ENCODE assay signal across 13 cellular contexts in genomic region chr11:105033344-105033743, GRCh38. TPM values are rescaled to one million over a fixed set of nuclear protein-coding genes. Genes with fewer than 3 reads are reported as not detected.
DNase-seq lines count a peak whose midpoint lies in the region; ATAC-seq and TF ChIP-seq lines count a peak whose summit lies in the region.
"Had no signal": no experiment of that assay in that cellular context is flagged by ENCODE, and none has a peak within 500 bp of the region (broad histone marks: within the 10 kb centered on the region; RNA-seq: fewer than 3 reads in every experiment).

No MANE protein-coding gene starts in this region.

- TF ChIP-seq CTCF in CD8-positive, alpha-beta T cell (IDR thresholded peaks at IDR 0.05): no peak
- TF ChIP-seq CTCF in neutrophil (IDR thresholded peaks at IDR 0.05): no peak

- H3K4me1 Mint-ChIP-seq in CD8-positive, alpha-beta T cell (ENCODE audit: low read depth): peaks cover 65% of the 10 kb centered on the region
- peaks cover 47 to 54% of the 10 kb centered on the region in 2 donors for H3K4me1 Mint-ChIP-seq in effector memory CD8-positive, alpha-beta T cell (ENCODE audit: low read depth in 2 of 2)

- no peak for ATAC-seq in CD8-positive, alpha-beta T cell
- peak; percentile 28 for ATAC-seq in effector memory CD8-positive, alpha-beta T cell (replicated peaks)
- ATAC-seq in GM21526 (IDR thresholded peaks at IDR 0.05; ENCODE audit: low FRiP score, unreplicated experiment): no peak
- ATAC-seq in GM18858 (IDR thresholded peaks at IDR 0.05; ENCODE audit: unreplicated experiment): no peak

- peaks cover 28% of the 10 kb centered on the region for H3K4me1 ChIP-seq in CD8-positive, alpha-beta T cell (ENCODE audit: insufficient read depth, low read length)
- peaks cover 38 to 48% of the 10 kb centered on the region in 2 experiments for H3K4me1 ChIP-seq in neutrophil (ENCODE audit: control insufficient read depth in 1 of 2, insufficient read depth in 1 of 2, low read depth in 1 of 2, low read length in 1 of 2)
- H3K4me1 ChIP-seq: thyroid gland had no signal

- no peaks in the 10 kb centered on the region for H3K27me3 Mint-ChIP-seq in CD8-positive, alpha-beta T cell (ENCODE audit: low read depth)
- no peaks in the 10 kb centered on the region for H3K27me3 Mint-ChIP-seq in effector memory CD8-positive, alpha-beta T cell

- DNase-seq in CD8-positive, alpha-beta T cell: no peak
- DNase-seq in NCI-H69 (lab: John Stamatoyannopoulos, UW): peak; percentile 2
- no peak for DNase-seq in effector memory CD8-positive, alpha-beta T cell
- no peak for DNase-seq in T1000 (lab: John Stamatoyannopoulos, UW)
- DNase-seq in NCI-H2171 treated with DMSO at 0.1 percent for 48 hours (lab: John Stamatoyannopoulos, UW): no peak
- DNase-seq: GOT3; hippocampal formation; stimulated activated CD4-positive, alpha-beta T cell treated with anti-CD3 and anti-CD28 coated beads, Interleukin-1b, Interleukin-23, amount 100 ng/mL, for 48 hours; thyroid gland had no signal

- POLR2A ChIA-PET in CD8-positive, alpha-beta T cell (lab: Charles Lee): interaction anchor here (0.8 kb wide), 1 partner anchor 17 kb away, joined by 4 read pairs; no protein-coding TSS in a partner anchor

- peak overlapping the region; percentile 93 for H3K27ac Mint-ChIP-seq in CD8-positive, alpha-beta T cell
- H3K27ac Mint-ChIP-seq in effector memory CD8-positive, alpha-beta T cell: peak overlapping the region; percentile 97 to 99

- H3K36me3 ChIP-seq in CD8-positive, alpha-beta T cell (ENCODE audit: insufficient read depth, low read length): peaks cover 18% of the 10 kb centered on the region
- peaks cover 61% of the 10 kb centered on the region for H3K36me3 ChIP-seq in neutrophil

- H3K27me3 ChIP-seq in CD8-positive, alpha-beta T cell (ENCODE audit: insufficient read depth, low read length): no peaks in the 10 kb centered on the region
- no peaks in the 10 kb centered on the region for H3K27me3 ChIP-seq in neutrophil
- H3K27me3 ChIP-seq: thyroid gland had no signal

- CTCF ChIA-PET in CD8-positive, alpha-beta T cell (lab: Charles Lee): interaction anchor here (1.6 kb wide), 1 partner anchor 32 kb away, joined by 3 read pairs; no protein-coding TSS in a partner anchor

- no peaks in the 10 kb centered on the region for H3K9me3 ChIP-seq in CD8-positive, alpha-beta T cell (ENCODE audit: low read length)
- H3K9me3 ChIP-seq in neutrophil: no peaks in the 10 kb centered on the region
- H3K9me3 ChIP-seq: thyroid gland had no signal

- intact Hi-C loops in CD8-positive, alpha-beta T cell (cut with DNase I, micrococcal nuclease): loop anchor here in 1 of 2 experiments (5.0 kb wide), 2 partner anchors 66 to 326 kb away; partner anchors contain the start of gene CASP4

- peak overlapping the region; percentile 0 for H3K27ac ChIP-seq in CD8-positive, alpha-beta T cell (ENCODE audit: low read depth, low read length)
- H3K27ac ChIP-seq in neutrophil: peak overlapping the region; percentile 85
- H3K27ac ChIP-seq: thyroid gland had no signal

- H3K9me3 Mint-ChIP-seq in CD8-positive, alpha-beta T cell: no peaks in the 10 kb centered on the region
- H3K9me3 Mint-ChIP-seq in effector memory CD8-positive, alpha-beta T cell: no peaks in the 10 kb centered on the region

- H3K36me3 Mint-ChIP-seq in CD8-positive, alpha-beta T cell: peaks cover 64% of the 10 kb centered on the region
- peaks cover 45% of the 10 kb centered on the region for H3K36me3 Mint-ChIP-seq in effector memory CD8-positive, alpha-beta T cell (ENCODE audit: insufficient read depth)

- peak overlapping the region; percentile 64 for H3K4me3 ChIP-seq in CD8-positive, alpha-beta T cell (ENCODE audit: low read depth, low read length)
- H3K4me3 ChIP-seq in neutrophil (ENCODE audit: low read depth in 1 of 2, low read length in 1 of 2): peak overlapping the region; percentile 63 to 86
- H3K4me3 ChIP-seq: thyroid gland had no signal

- H3K4me3 Mint-ChIP-seq in CD8-positive, alpha-beta T cell: peak overlapping the region; percentile 92
- peak overlapping the region; percentile 91 to 92 for H3K4me3 Mint-ChIP-seq in effector memory CD8-positive, alpha-beta T cell

RNA-seq across cellular contexts. Expression of gene CASP1, which starts 1.6 kb away (rescaled TPM):
- 10 to 100 TPM; 11.3 to 15.9 TPM for total RNA-seq in CD8-positive, alpha-beta T cell

RNA-seq across cellular contexts. Expression of gene CASP5, which starts 10.4 kb away (rescaled TPM):
- total RNA-seq in CD8-positive, alpha-beta T cell: not detected
- total RNA-seq: M059J, thyroid gland had no signal

RNA-seq across cellular contexts. Expression of gene CARD16, which starts 11.8 kb away (rescaled TPM):
- 10 to 100 TPM; 16.0 to 18.7 TPM for total RNA-seq in CD8-positive, alpha-beta T cell
